1 cellular context compared by ENCODE assay signal in the genomic region with DNA sequence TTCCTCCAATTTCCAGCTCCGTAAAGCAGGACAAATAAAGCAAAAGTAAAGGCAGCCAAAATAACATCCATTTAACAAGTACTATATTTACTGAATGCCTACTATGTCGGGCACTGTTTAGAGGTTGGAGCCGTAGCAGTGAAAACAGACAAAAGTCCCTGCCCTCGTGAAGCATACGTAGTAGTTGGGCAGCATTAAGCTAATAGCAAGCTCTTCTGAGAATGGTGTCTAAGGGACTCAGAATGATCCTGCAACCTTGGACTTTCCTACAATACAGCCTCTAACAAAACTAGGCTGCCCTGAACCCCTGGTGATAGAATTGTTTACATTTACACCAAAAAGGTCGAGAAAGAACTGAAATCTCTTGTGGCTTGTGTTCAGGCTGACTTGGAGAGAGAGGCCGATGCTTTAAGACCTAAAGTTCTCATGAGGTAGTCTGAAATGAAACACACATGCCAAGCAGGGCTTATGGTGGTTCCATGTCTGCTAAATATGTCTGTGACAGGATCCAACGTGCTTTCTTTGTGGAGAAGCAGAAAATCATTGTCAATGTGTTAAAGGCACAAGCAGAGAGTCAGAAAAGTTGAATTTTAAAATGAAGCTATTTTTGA.
TF ChIP-seq lines count a peak whose summit lies in the region.

No MANE protein-coding gene starts in this region.

TF ChIP-seq in IMR-90, 13 proteins besides CTCF, POLR2A, EP300 and RAD21 (continued from another document):
- TF ChIP-seq, protein P1, sequence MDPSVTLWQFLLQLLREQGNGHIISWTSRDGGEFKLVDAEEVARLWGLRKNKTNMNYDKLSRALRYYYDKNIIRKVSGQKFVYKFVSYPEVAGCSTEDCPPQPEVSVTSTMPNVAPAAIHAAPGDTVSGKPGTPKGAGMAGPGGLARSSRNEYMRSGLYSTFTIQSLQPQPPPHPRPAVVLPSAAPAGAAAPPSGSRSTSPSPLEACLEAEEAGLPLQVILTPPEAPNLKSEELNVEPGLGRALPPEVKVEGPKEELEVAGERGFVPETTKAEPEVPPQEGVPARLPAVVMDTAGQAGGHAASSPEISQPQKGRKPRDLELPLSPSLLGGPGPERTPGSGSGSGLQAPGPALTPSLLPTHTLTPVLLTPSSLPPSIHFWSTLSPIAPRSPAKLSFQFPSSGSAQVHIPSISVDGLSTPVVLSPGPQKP (IDR thresholded peaks at IDR 0.05; ENCODE audit: borderline replicate concordance, low read depth, low read length) = no peak
- no peak for TF ChIP-seq BHLHE40 (IDR thresholded peaks at IDR 0.05; ENCODE audit: low read depth, low read length)
- no peak for TF ChIP-seq FOS (IDR thresholded peaks at IDR 0.05; ENCODE audit: low read depth, low read length)
- no peak for TF ChIP-seq MAZ (IDR thresholded peaks at IDR 0.05; ENCODE audit: borderline replicate concordance, low read depth, low read length)
- TF ChIP-seq MXI1 (IDR thresholded peaks at IDR 0.05; ENCODE audit: borderline replicate concordance, low read depth, low read length) = no peak
- no peak for TF ChIP-seq CHD1 (IDR thresholded peaks at IDR 0.05; ENCODE audit: low read depth, low read length)
- no peak for TF ChIP-seq MAFK (IDR thresholded peaks at IDR 0.05; ENCODE audit: low read depth, low read length)
- no peak for TF ChIP-seq SMC3 (IDR thresholded peaks at IDR 0.05; ENCODE audit: low read depth, low read length)
- TF ChIP-seq, protein P2, sequence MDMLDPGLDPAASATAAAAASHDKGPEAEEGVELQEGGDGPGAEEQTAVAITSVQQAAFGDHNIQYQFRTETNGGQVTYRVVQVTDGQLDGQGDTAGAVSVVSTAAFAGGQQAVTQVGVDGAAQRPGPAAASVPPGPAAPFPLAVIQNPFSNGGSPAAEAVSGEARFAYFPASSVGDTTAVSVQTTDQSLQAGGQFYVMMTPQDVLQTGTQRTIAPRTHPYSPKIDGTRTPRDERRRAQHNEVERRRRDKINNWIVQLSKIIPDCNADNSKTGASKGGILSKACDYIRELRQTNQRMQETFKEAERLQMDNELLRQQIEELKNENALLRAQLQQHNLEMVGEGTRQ (IDR thresholded peaks at IDR 0.05; ENCODE audit: low read depth, low read length) = no peak
